In the genomic region with DNA sequence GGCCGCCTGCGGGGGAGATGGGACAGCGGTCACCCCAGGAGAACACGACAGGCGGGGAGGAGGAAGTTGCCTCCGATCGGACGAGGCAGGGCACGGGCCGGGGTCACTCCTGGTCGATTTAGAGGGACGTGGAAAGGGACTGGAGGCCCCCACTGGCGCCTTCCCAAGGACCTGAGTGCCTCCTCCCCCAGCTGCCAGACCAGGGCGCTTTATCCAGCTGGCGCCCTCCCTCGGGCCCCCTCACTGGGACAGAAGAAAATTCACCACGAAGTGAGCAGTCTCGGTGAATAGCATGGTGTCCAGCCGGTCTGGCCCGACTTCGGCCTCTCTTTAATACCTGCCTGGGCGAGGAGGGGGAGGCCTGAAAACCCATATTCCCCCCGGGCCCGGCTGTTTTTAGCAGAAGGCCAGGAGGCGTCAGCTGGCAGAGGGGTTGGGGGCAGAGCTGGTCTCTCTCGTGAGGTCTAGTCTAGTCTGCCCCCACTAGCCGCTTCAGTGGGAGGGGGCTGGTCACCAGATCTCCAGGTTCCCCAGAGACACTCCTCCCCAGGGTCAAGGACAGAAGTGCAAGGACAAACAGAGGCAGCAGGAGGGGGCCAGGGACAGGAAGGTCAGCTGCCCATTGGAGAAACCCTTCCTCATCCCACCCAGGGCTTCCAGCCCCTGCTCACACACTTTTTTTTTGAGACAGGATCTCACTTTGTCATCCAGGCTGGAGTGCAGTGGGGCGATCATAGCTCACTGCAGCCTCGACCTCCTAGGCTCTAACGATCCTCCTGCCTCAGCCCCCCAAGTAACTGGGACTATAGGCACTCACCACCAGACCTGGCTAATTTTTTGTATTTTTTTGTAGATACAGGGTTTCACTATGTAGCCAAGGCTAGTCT, we compare ENCODE assay signal across 8 cellular contexts. TPM values are rescaled to one million over a fixed set of nuclear protein-coding genes. Genes with fewer than 3 reads are reported as not detected.
A peak's percentile ranks its signal among the peaks of the same experiment; 100 is the strongest.
DNase-seq lines count a peak whose midpoint lies in the region; ATAC-seq and TF ChIP-seq lines count a peak whose summit lies in the region.

No MANE protein-coding gene starts in this region.

- peak overlapping the region; percentile 4 for H3K27ac ChIP-seq in OCI-LY7 (ENCODE audit: low read depth, low read length, poor library complexity, severe bottlenecking)
- H3K27ac ChIP-seq in dorsolateral prefrontal cortex = peak overlapping the region; percentile 81 to 99 (median 98)
- H3K27ac ChIP-seq in tibial artery = peak overlapping the region; percentile 86 to 94

- no peaks in the 10 kb centered on the region for H3K27me3 ChIP-seq in dorsolateral prefrontal cortex
- H3K27me3 ChIP-seq in tibial artery = no peaks in the 10 kb centered on the region

- BruUV-seq in OCI-LY7 (replicated peaks; lab: Mats Ljungman, UMichigan) = no TSS peak

- H3K4me2 ChIP-seq in OCI-LY7 (ENCODE audit: low read length) = peak overlapping the region; percentile 87

- POLR2A ChIA-PET in OCI-LY7 (lab: Charles Lee) = interaction anchor here (0.8 to 1.3 kb wide), 2 partner anchors 16 to 56 kb away, joined by 3 to 4 read pairs; a partner anchor contains a TSS

- ATAC-seq in GM18517 (IDR thresholded peaks at IDR 0.05; ENCODE audit: unreplicated experiment) = peak; percentile 8
- ATAC-seq in HG02840 (IDR thresholded peaks at IDR 0.05; ENCODE audit: low FRiP score, unreplicated experiment) = no peak

- no peaks in the 10 kb centered on the region for H4K20me1 ChIP-seq in OCI-LY7 (ENCODE audit: insufficient read depth, low read length)

- peak overlapping the region; percentile 74 for H3K4me3 ChIP-seq in OCI-LY7 (ENCODE audit: low read depth, low read length, poor library complexity, severe bottlenecking)
- peak overlapping the region; percentile 44 to 93 (median 80) for H3K4me3 ChIP-seq in dorsolateral prefrontal cortex
- H3K4me3 ChIP-seq in tibial artery = peak overlapping the region; percentile 59 to 84

- DNase-seq in AG08396 (ENCODE audit: low spot score) (peak; percentile 57), OCI-LY7 (ENCODE audit: low spot score) (no peak), dorsolateral prefrontal cortex (peak in 8 of 10 donors; percentile 26 to 67 (median 61)), medulla oblongata (ENCODE audit: extremely low spot score) (peak; percentile 69), tibial artery (peak; percentile 59 to 79), NCI-H2107 treated with DMSO at 0.1 percent for 48 hours (lab: John Stamatoyannopoulos, UW; ENCODE audit: unreplicated experiment) (no peak)

- peaks cover 38% of the 10 kb centered on the region for H3K4me1 ChIP-seq in OCI-LY7 (ENCODE audit: insufficient read depth, low read length, poor library complexity, severe bottlenecking)
- peaks cover 0 to 21% (median 20%) of the 10 kb centered on the region in 4 donors for H3K4me1 ChIP-seq in tibial artery

- H3K9me3 ChIP-seq in OCI-LY7 (ENCODE audit: low read length) = peaks cover 8% of the 10 kb centered on the region; the same call in 1 of the 2 replicates
- no peaks in the 10 kb centered on the region for H3K9me3 ChIP-seq in tibial artery

- intact Hi-C loops in OCI-LY7 (cut with micrococcal nuclease; ENCODE audit: unreplicated experiment) (loop anchor here (1.0 kb wide), 1 partner anchor 16 kb away; a partner anchor contains a TSS), dorsolateral prefrontal cortex (cut with DNase I) (loop anchor here (1.0 to 2.0 kb wide), 3 partner anchors 14 to 17 kb away; a partner anchor contains a TSS), tibial artery (cut with DNase I; ENCODE audit: low total_unique reads) (loop anchor here (5.0 kb wide), 1 partner anchor 150 kb away; a partner anchor contains a TSS)

- H3K9me2 ChIP-seq in OCI-LY7 (ENCODE audit: insufficient read depth, low read length) = no peaks in the 10 kb centered on the region

- no peak for TF ChIP-seq CTCF in OCI-LY7 (conservative IDR thresholded peaks at IDR 0.05; ENCODE audit: low read length)
- TF ChIP-seq CTCF in dorsolateral prefrontal cortex (IDR thresholded peaks at IDR 0.05 in 54 of 56, conservative IDR thresholded peaks at IDR 0.05 in 2 of 56; ENCODE audit: low read depth in 1 of 56, partially characterized antibody in 56 of 56) = peak in 10 of 56 donors; percentile 1 to 43 (median 20)
- TF ChIP-seq CTCF in tibial artery (IDR thresholded peaks at IDR 0.05) = no peak

- H3K36me3 ChIP-seq in OCI-LY7 (ENCODE audit: insufficient read depth, low read length) (no peaks in the 10 kb centered on the region), tibial artery (no peaks in the 10 kb centered on the region)

- no peaks in the 10 kb centered on the region for H3K79me2 ChIP-seq in OCI-LY7 (ENCODE audit: insufficient read depth, low read depth, low read length)

- CTCF ChIA-PET in OCI-LY7 (lab: Charles Lee; ENCODE audit: unreplicated experiment) = interaction anchor here (0.9 to 1.2 kb wide), 2 partner anchors 15 to 37 kb away, joined by 3 to 4 read pairs; no protein-coding TSS in a partner anchor

- H2AFZ ChIP-seq in OCI-LY7 (ENCODE audit: low read length) = peak overlapping the region; percentile 54; the same call in 1 of the 2 replicates

RNA-seq across cellular contexts. Expression of a gene that starts 10.2 kb away (rescaled TPM):
- 3.2 and 5.2 TPM in 2 replicates for total RNA-seq in OCI-LY7 (2014; rRNA removed; shearing (Covaris generic))
- total RNA-seq in OCI-LY7 (2022) (13.5 and 16.5 TPM in 2 replicates), dorsolateral prefrontal cortex (10 to 100 TPM in 59 of 120 experiments, 1 to 10 TPM in 61; 4.0 to 24.0 (median 9.9) TPM)

RNA-seq across cellular contexts. Expression of a gene that starts 10.2 kb away (rescaled TPM):
- total RNA-seq in OCI-LY7 (2014; rRNA removed; shearing (Covaris generic)) = 1.1 and 2.0 TPM in 2 replicates
- total RNA-seq in OCI-LY7 (2022) (7.8 and 10.1 TPM in 2 replicates), dorsolateral prefrontal cortex (10 to 100 TPM in 8 of 120 experiments, 1 to 10 TPM in 111, not detected in 1; 1.2 to 16.0 (median 5.1) TPM)

RNA-seq across cellular contexts. Expression of a gene that starts 16.1 kb away (rescaled TPM):
- 120 and 130 TPM in 2 replicates for total RNA-seq in OCI-LY7 (2014; rRNA removed; shearing (Covaris generic))
- 246 and 288 TPM in 2 replicates for total RNA-seq in OCI-LY7 (2022)
- total RNA-seq in dorsolateral prefrontal cortex = 100 to 1,000 TPM in 117 of 120 experiments, 10 to 100 TPM in 3; 90.1 to 633 (median 196) TPM

RNA-seq across cellular contexts. Expression of a gene that starts 42.1 kb away (rescaled TPM):
- total RNA-seq in OCI-LY7 (2014; rRNA removed; shearing (Covaris generic)) = 21.8 and 29.6 TPM in 2 replicates
- total RNA-seq in OCI-LY7 (2022) (41.8 and 42.5 TPM in 2 replicates), dorsolateral prefrontal cortex (100 to 1,000 TPM in 79 of 120 experiments, 10 to 100 TPM in 41; 87.5 to 123 (median 103) TPM)

Comparison
In these comparisons a context has a peak if more than half of its experiments do, and no peak if none do; other contexts are left out.
1. DNase-seq: peak in AG08396 (single experiment), dorsolateral prefrontal cortex (8 of 10), medulla oblongata (single experiment) and tibial artery (2 of 2); none in OCI-LY7 (single experiment) and NCI-H2107 treated with DMSO at 0.1 percent for 48 hours (single experiment).
2. H3K27ac ChIP-seq: peak in every context shown above with its lines; median percentile 98 in dorsolateral prefrontal cortex; 90 in tibial artery; 4 in OCI-LY7.
3. Peak in every context shown above with its lines, with median percentiles within 50 percentile points of each other: H3K4me3 ChIP-seq.